In the genomic region with DNA sequence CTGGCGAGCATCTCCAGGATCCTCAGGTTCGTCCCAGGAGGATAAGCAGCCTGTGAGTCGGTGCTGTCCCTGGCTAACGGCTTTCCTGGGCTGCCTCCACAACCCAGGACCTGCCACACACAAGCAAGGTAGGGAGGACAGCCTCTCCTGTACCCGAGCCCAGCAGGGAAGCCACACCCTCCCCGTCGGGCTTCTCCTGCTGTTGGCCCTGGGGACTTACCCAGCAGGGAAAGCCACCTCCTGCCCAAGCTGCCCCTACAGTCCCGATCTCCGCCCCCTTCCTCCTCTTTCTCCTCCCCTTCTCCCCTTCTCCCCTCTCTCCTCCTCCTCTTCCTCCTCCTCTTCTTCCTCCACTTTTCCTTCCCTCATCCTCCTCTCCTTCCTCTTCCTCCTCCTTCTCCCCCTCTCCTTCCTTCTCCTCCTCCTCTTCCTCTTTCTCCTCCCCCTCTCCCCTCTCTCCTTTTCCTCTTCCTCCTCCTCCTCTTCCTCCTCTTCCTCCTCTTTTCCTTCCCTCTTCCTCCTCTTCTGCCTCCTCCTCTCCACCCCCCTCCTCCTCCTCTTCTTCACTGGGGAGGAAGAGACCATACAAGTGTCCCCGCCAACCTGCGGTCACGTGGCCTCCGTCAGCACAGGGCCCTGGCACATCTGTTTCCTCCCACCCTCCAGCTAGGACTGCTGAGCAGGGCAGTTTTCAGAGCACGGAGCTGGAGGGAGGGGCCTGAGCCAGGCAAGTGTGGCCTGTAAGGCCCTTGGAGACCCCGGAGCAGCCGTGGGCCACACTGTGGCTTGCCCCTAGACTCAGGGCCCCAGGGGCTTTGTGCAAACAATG, we compare ENCODE assay signal across 18 cellular contexts. TPM values are rescaled to one million over a fixed set of nuclear protein-coding genes. Genes with fewer than 3 reads are reported as not detected.
DNase-seq lines count a peak whose midpoint lies in the region; TF ChIP-seq lines count a peak whose summit lies in the region.
"Had no signal": no experiment of that assay in that cellular context is flagged by ENCODE, and none has a peak within 500 bp of the region (broad histone marks: within the 10 kb centered on the region; RNA-seq: fewer than 3 reads in every experiment).

No MANE protein-coding gene starts in this region.

- no peaks in the 10 kb centered on the region for H3K9me3 ChIP-seq in SK-N-MC (ENCODE audit: low read depth, low read length)
- H3K9me3 ChIP-seq: pancreas had no signal

- no peak overlapping the region for H2AK5ac ChIP-seq in mesendoderm (ENCODE audit: low read length)

- H3K79me1 ChIP-seq in mesendoderm (ENCODE audit: low read length): no peaks in the 10 kb centered on the region

- no peak overlapping the region for H4K8ac ChIP-seq in mesendoderm (ENCODE audit: low read depth, low read length)

- H3K9ac ChIP-seq in SK-N-MC (ENCODE audit: insufficient read length) (peak overlapping the region; percentile 29), mesendoderm (ENCODE audit: low read length) (no peak overlapping the region)

- WGBS in mesendoderm (ENCODE audit: extremely low coverage, insufficient coverage, low lambda C conversion rate): no CpG with 5 or more reads among the region's 16 CpGs

- H3K36me3 ChIP-seq in SK-N-MC (ENCODE audit: insufficient read depth, low read length) (no peaks in the 10 kb centered on the region), mesendoderm (ENCODE audit: control insufficient read depth, insufficient read depth, low read length) (no peaks in the 10 kb centered on the region)
- H3K36me3 ChIP-seq: esophagus muscularis mucosa, pancreas had no signal

- H2BK15ac ChIP-seq in mesendoderm (replicated peaks; ENCODE audit: low read depth): no peak overlapping the region

- H4K5ac ChIP-seq in mesendoderm (ENCODE audit: low read length): no peak overlapping the region

- H3K18ac ChIP-seq in mesendoderm (ENCODE audit: low read length): no peak overlapping the region

- no peak overlapping the region for H2BK120ac ChIP-seq in mesendoderm (ENCODE audit: low read depth, low read length)

- H3K56ac ChIP-seq in mesendoderm (ENCODE audit: low read length): no peak overlapping the region

- no peak for TF ChIP-seq EP300 in Ishikawa (IDR thresholded peaks at IDR 0.05; ENCODE audit: borderline replicate concordance)

- no peak overlapping the region for H3K4me2 ChIP-seq in mesendoderm (ENCODE audit: low read length)

- no peak overlapping the region for H3K27ac ChIP-seq in SK-N-MC
- H3K27ac ChIP-seq in mesendoderm (ENCODE audit: low read depth, low read length): no peak overlapping the region
- H3K27ac ChIP-seq: esophagus muscularis mucosa, pancreas had no signal

- no peaks in the 10 kb centered on the region for H3K4me1 ChIP-seq in mesendoderm (ENCODE audit: control insufficient read depth, low read depth, low read length)
- H3K4me1 ChIP-seq: pancreas had no signal

- no peak for TF ChIP-seq RAD21 in Ishikawa (IDR thresholded peaks at IDR 0.05; ENCODE audit: low read depth)

- no peak overlapping the region for H3K23ac ChIP-seq in mesendoderm (ENCODE audit: low read length)

- H3K27me3 ChIP-seq in mesendoderm (ENCODE audit: insufficient read depth, low read length, poor library complexity): no peaks in the 10 kb centered on the region
- H3K27me3 ChIP-seq: pancreas had no signal

- DNase-seq in COLO668 (lab: John Stamatoyannopoulos, UW; ENCODE audit: unreplicated experiment) (peak; percentile 47), SK-N-MC (ENCODE audit: low read depth, low spot score) (no peak), mesendoderm (peak; percentile 6), germinal center (ENCODE audit: low spot score) (no peak), NCI-H748 (lab: John Stamatoyannopoulos, UW; ENCODE audit: unreplicated experiment) (no peak)
- DNase-seq in activated CD8-positive, alpha-beta memory T cell treated with anti-CD3 and anti-CD28 coated beads for 24 hours: no peak
- DNase-seq in activated effector memory CD4-positive, alpha-beta T cell treated with Interleukin-2 at 50 U/mL for 16 hours: no peak
- DNase-seq: activated gamma-delta T cell; dermis blood vessel endothelial cell; IMR-90; islet precursor cell; NCI-H1694 treated with DMSO at 0.1 percent for 48 hours; NK-92 treated with Interleukin-12 subunit alpha and Interleukin-12 subunit beta, amount 100 ng/mL, for 24 hours; pancreas; stimulated activated naive CD8-positive, alpha-beta T cell treated with anti-CD3 and anti-CD28 coated beads, Interleukin-15, amount 100 ng/mL, for 72 hours had no signal

- no peak overlapping the region for H2BK5ac ChIP-seq in mesendoderm (ENCODE audit: low read length)

- H3K4ac ChIP-seq in mesendoderm (ENCODE audit: low read depth, low read length): no peak overlapping the region

- H3K4me3 ChIP-seq in SK-N-MC: 0 out of 2 replicates have a peak overlapping the region, but pooled peaks have one; percentile 15
- no peak overlapping the region for H3K4me3 ChIP-seq in mesendoderm (ENCODE audit: low read length)
- H3K4me3 ChIP-seq: esophagus muscularis mucosa, pancreas had no signal

- H3K79me2 ChIP-seq in mesendoderm (ENCODE audit: control insufficient read depth, insufficient read depth, low read length): no peaks in the 10 kb centered on the region

TF ChIP-seq in Ishikawa, 13 proteins besides CTCF, POLR2A, EP300 and RAD21:
- TF ChIP-seq EGR1 (IDR thresholded peaks at IDR 0.05) (no peak), TEAD4 (IDR thresholded peaks at IDR 0.05) (no peak)
- TF ChIP-seq, protein P1, sequence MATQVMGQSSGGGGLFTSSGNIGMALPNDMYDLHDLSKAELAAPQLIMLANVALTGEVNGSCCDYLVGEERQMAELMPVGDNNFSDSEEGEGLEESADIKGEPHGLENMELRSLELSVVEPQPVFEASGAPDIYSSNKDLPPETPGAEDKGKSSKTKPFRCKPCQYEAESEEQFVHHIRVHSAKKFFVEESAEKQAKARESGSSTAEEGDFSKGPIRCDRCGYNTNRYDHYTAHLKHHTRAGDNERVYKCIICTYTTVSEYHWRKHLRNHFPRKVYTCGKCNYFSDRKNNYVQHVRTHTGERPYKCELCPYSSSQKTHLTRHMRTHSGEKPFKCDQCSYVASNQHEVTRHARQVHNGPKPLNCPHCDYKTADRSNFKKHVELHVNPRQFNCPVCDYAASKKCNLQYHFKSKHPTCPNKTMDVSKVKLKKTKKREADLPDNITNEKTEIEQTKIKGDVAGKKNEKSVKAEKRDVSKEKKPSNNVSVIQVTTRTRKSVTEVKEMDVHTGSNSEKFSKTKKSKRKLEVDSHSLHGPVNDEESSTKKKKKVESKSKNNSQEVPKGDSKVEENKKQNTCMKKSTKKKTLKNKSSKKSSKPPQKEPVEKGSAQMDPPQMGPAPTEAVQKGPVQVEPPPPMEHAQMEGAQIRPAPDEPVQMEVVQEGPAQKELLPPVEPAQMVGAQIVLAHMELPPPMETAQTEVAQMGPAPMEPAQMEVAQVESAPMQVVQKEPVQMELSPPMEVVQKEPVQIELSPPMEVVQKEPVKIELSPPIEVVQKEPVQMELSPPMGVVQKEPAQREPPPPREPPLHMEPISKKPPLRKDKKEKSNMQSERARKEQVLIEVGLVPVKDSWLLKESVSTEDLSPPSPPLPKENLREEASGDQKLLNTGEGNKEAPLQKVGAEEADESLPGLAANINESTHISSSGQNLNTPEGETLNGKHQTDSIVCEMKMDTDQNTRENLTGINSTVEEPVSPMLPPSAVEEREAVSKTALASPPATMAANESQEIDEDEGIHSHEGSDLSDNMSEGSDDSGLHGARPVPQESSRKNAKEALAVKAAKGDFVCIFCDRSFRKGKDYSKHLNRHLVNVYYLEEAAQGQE (IDR thresholded peaks at IDR 0.05; ENCODE audit: low read depth): no peak
- TF ChIP-seq, protein P2, sequence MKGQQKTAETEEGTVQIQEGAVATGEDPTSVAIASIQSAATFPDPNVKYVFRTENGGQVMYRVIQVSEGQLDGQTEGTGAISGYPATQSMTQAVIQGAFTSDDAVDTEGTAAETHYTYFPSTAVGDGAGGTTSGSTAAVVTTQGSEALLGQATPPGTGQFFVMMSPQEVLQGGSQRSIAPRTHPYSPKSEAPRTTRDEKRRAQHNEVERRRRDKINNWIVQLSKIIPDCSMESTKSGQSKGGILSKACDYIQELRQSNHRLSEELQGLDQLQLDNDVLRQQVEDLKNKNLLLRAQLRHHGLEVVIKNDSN (IDR thresholded peaks at IDR 0.05): peak; percentile 21; the same call in 1 of the 2 replicates

RNA-seq across cellular contexts. Expression of a gene that starts 17.3 kb away (rescaled TPM):
- 3.1 TPM for polyA plus RNA-seq in mesendoderm (2013, experiment 1 of 2)
- polyA plus RNA-seq in mesendoderm (2013, experiment 2 of 2): 3.4 TPM
- polyA plus RNA-seq: BJ, IMR-90 had no signal

Comparison
In these comparisons a context has a peak if more than half of its experiments do, and no peak if none do; other contexts are left out.
1. DNase-seq: peak in COLO668 (single experiment) and mesendoderm (single experiment); none in SK-N-MC (single experiment), germinal center (single experiment), NCI-H748 (single experiment), activated CD8-positive, alpha-beta memory T cell treated with anti-CD3 and anti-CD28 coated beads for 24 hours (single experiment) and activated effector memory CD4-positive, alpha-beta T cell treated with Interleukin-2 at 50 U/mL for 16 hours (single experiment).